12 cellular contexts compared by ENCODE assay signal in genomic region chr2:27152796-27153464, GRCh38. TPM values are rescaled to one million over a fixed set of nuclear protein-coding genes. Genes with fewer than 3 reads are reported as not detected.
DNase-seq lines count a peak whose midpoint lies in the region; ATAC-seq, FAIRE-seq and TF ChIP-seq lines count a peak whose summit lies in the region.
"Had no signal": no experiment of that assay in that cellular context is flagged by ENCODE, and none has a peak within 500 bp of the region (broad histone marks: within the 10 kb centered on the region; RNA-seq: fewer than 3 reads in every experiment).

No MANE protein-coding gene starts in this region.

- H2AFZ ChIP-seq in HepG2 (ENCODE audit: low read length): no peak overlapping the region

- POLR2A ChIA-PET in HepG2 (lab: Yijun Ruan, JAX): interaction anchor here (1.1 kb wide), 1 partner anchor 38 kb away, joined by 9 read pairs; no protein-coding TSS in a partner anchor

- no peak overlapping the region for H3K4me2 ChIP-seq in HepG2 (ENCODE audit: low read depth, low read length)

- no peak for TF ChIP-seq POLR2A in HepG2 (IDR thresholded peaks at IDR 0.05; ENCODE audit: insufficient read depth in 1 of 2, low read depth in 2 of 2, low read length in 2 of 2)
- no peak for TF ChIP-seq POLR2A in right lobe of liver (IDR thresholded peaks at IDR 0.05)
- TF ChIP-seq POLR2A in GM12892 (IDR thresholded peaks at IDR 0.05; ENCODE audit: low read depth, low read length): no peak
- TF ChIP-seq POLR2A in tibial nerve (IDR thresholded peaks at IDR 0.05): no peak

- no peaks in the 10 kb centered on the region for H3K79me2 ChIP-seq in HepG2 (ENCODE audit: insufficient read depth, low read length)

- no TSS peak for BruUV-seq in HepG2 (replicated peaks; lab: Mats Ljungman, UMichigan)

- TF ChIP-seq EP300 in HepG2 (IDR thresholded peaks at IDR 0.05; ENCODE audit: low read depth in 2 of 2, low read length in 2 of 2) (no peak), HepG2 (CRISPR knock-in tag; IDR thresholded peaks at IDR 0.05; ENCODE audit: borderline replicate concordance) (no peak), tibial nerve (IDR thresholded peaks at IDR 0.05) (no peak)

- TF ChIP-seq RAD21 in HepG2 (CRISPR knock-in tag; IDR thresholded peaks at IDR 0.05): no peak

- no peaks in the 10 kb centered on the region for H4K20me1 ChIP-seq in HepG2 (ENCODE audit: insufficient read depth, low read length)

- intact Hi-C loops in HepG2 (cut with micrococcal nuclease; ENCODE audit: unreplicated experiment) (loop anchor here (1.0 to 2.0 kb wide), 2 partner anchors 18 to 38 kb away; no protein-coding TSS in a partner anchor), right lobe of liver (cut with DNase I) (no loop called here)

- H3K9me3 ChIP-seq in HepG2 (ENCODE audit: low read length) (no peaks in the 10 kb centered on the region), right lobe of liver (no peaks in the 10 kb centered on the region), tibial nerve (no peaks in the 10 kb centered on the region)

- no peak overlapping the region for H3K27ac ChIP-seq in HepG2 (ENCODE audit: extremely low read length, insufficient read depth, low read length)
- no peak overlapping the region for H3K27ac ChIP-seq in right lobe of liver
- H3K27ac ChIP-seq in tibial nerve: no peak overlapping the region

- no peak for TF ChIP-seq CTCF in HepG2 (CRISPR knock-in tag; IDR thresholded peaks at IDR 0.05)
- no peak for TF ChIP-seq CTCF in right lobe of liver (IDR thresholded peaks at IDR 0.05)
- TF ChIP-seq CTCF in fibroblast of the aortic adventitia (IDR thresholded peaks at IDR 0.05; ENCODE audit: insufficient read depth, low read length): no peak
- no peak for TF ChIP-seq CTCF in tibial nerve (IDR thresholded peaks at IDR 0.05)

- CTCF ChIA-PET in HepG2 (lab: Yijun Ruan, JAX; ENCODE audit: low intra/inter-chr PET ratio, low total read pairs): interaction anchor here (2.5 kb wide), 1 partner anchor 39 kb away, joined by 22 read pairs; no protein-coding TSS in a partner anchor

- H3K36me3 ChIP-seq in HepG2 (replicated peaks in 1 of 2; ENCODE audit: control insufficient read depth in 1 of 2, insufficient read depth in 2 of 2, low read length in 2 of 2): no peaks in the 10 kb centered on the region
- no peaks in the 10 kb centered on the region for H3K36me3 ChIP-seq in right lobe of liver
- H3K36me3 ChIP-seq in tibial nerve: no peaks in the 10 kb centered on the region

- no peak for FAIRE-seq in HepG2 (lab: Jason Lieb, UNC)
- FAIRE-seq in GM12892 (lab: Jason Lieb, UNC): no peak

- no peak for ATAC-seq in HepG2
- ATAC-seq in right lobe of liver: no peak
- ATAC-seq in HG02840 (IDR thresholded peaks at IDR 0.05; ENCODE audit: low FRiP score, unreplicated experiment): no peak
- no peak for ATAC-seq in GM21723 (IDR thresholded peaks at IDR 0.05; ENCODE audit: unreplicated experiment)

- H3K27me3 ChIP-seq in HepG2 (ENCODE audit: control insufficient read depth in 1 of 2, insufficient read depth in 2 of 2, low read length in 2 of 2) (peaks cover 0 to 2% of the 10 kb centered on the region in 2 experiments; a peak in 2 of 5 replicates), right lobe of liver (no peaks in the 10 kb centered on the region), tibial nerve (no peaks in the 10 kb centered on the region)

- in situ Hi-C loops in HepG2 (cut with HindIII; ENCODE audit: extremely low pct_ligation_motif_present, low pct_unique_long_range_greater_than_20kb): loop anchor here (5.0 kb wide), 1 partner anchor 34 kb away; no protein-coding TSS in a partner anchor

- H3K9ac ChIP-seq in HepG2 (ENCODE audit: insufficient read depth, low read depth, low read length): no peak overlapping the region

- DNase-seq in HepG2 (ENCODE audit: low spot score) (no peak), right lobe of liver (no peak), NCI-H526 (lab: John Stamatoyannopoulos, UW) (peak; percentile 34 to 67), fibroblast of the aortic adventitia (ENCODE audit: low read depth) (peak; percentile 14), GM12892 (ENCODE audit: insufficient read length) (no peak), tibial nerve (ENCODE audit: low spot score in 2 of 2) (no peak)
- DNase-seq: NCI-H1092 had no signal

- 78% methylated on average over 2 of the region's 2 CpGs for WGBS in HepG2 (ENCODE audit: low lambda C conversion rate)
- WGBS in right lobe of liver (ENCODE audit: insufficient coverage, low coverage, low lambda C conversion rate, missing lambda C conversion rate): 63% methylated on average over 1 of the region's 2 CpGs
- WGBS in tibial nerve, 2 donors: 69% methylated on average over 2 of the region's 2 CpGs

- no peak overlapping the region for H3K4me3 ChIP-seq in HepG2 (replicated peaks in 1 of 3; ENCODE audit: insufficient read depth in 1 of 3, low read depth in 2 of 3, low read length in 3 of 3)
- no peak overlapping the region for H3K4me3 ChIP-seq in right lobe of liver
- no peak overlapping the region for H3K4me3 ChIP-seq in fibroblast of the aortic adventitia (ENCODE audit: low read depth, low read length)
- H3K4me3 ChIP-seq in tibial nerve: no peak overlapping the region

- H3K4me1 ChIP-seq in HepG2 (ENCODE audit: insufficient read depth, low read length) (peaks cover 69% of the 10 kb centered on the region), right lobe of liver (no peaks in the 10 kb centered on the region), tibial nerve (no peaks in the 10 kb centered on the region)

RNA-seq across cellular contexts. Expression of gene TCF23, which starts 4.1 kb away (rescaled TPM):
- 0.02 and 0.04 TPM in 2 replicates for total RNA-seq in HepG2 (2016; rRNA removed; fragmentation: Illumina TruSeq; extraction: Trizol)
- not detected in 2 replicates for total RNA-seq in HepG2 (2016; cell fraction: cytosol; rRNA removed; fragmentation: Illumina TruSeq; extraction: Trizol; ENCODE audit: low read depth)
- total RNA-seq in HepG2 (2016; cell fraction: insoluble cytoplasmic fraction; rRNA removed; fragmentation: Illumina TruSeq; extraction: Trizol): 0.15 TPM in 1 of 2 replicates, not detected in the other
- not detected in 2 replicates for total RNA-seq in HepG2 (2016; cell fraction: membrane; rRNA removed; fragmentation: Illumina TruSeq; extraction: Trizol)
- not detected in 2 replicates for total RNA-seq in HepG2 (2016; cell fraction: nucleus; rRNA removed; fragmentation: Illumina TruSeq; extraction: Trizol)
- polyA plus RNA-seq in HepG2 (2011; rRNA removed): 1.4 TPM in 2 replicates
- 0.98 and 1.1 TPM in 2 replicates for polyA plus RNA-seq in HepG2 (2011; cell fraction: cytosol; rRNA removed)
- 1.7 and 2.0 TPM in 2 replicates for polyA plus RNA-seq in HepG2 (2011; cell fraction: nucleus; rRNA removed)
- 0.80 and 1.5 TPM in 2 replicates for polyA plus RNA-seq in HepG2 (2012)
- polyA plus RNA-seq in HepG2 (2016; cell fraction: cytosol; fragmentation: Illumina TruSeq; extraction: Trizol; ENCODE audit: low read depth): not detected in 2 replicates
- not detected in 2 replicates for polyA plus RNA-seq in HepG2 (2016; cell fraction: insoluble cytoplasmic fraction; fragmentation: Illumina TruSeq; extraction: Trizol; ENCODE audit: low read depth)
- not detected in 2 replicates for polyA plus RNA-seq in HepG2 (2016; cell fraction: membrane; fragmentation: Illumina TruSeq; extraction: Trizol; ENCODE audit: low read depth)
- polyA plus RNA-seq in HepG2 (2016; cell fraction: nucleus; fragmentation: Illumina TruSeq; extraction: Trizol; ENCODE audit: insufficient read depth, low read depth): 0.12 TPM in 1 of 2 replicates, not detected in the other
- 1.3 TPM in 1 of 2 replicates, not detected in the other for polyA minus RNA-seq in HepG2 (2011; rRNA and poly(A)+ RNA removed; ENCODE audit: low replicate concordance)
- 0.49 and 0.70 TPM in 2 replicates for polyA minus RNA-seq in HepG2 (2011; cell fraction: cytosol; rRNA and poly(A)+ RNA removed)
- polyA minus RNA-seq in HepG2 (2011; cell fraction: nucleus; rRNA and poly(A)+ RNA removed): 0.52 and 0.62 TPM in 2 replicates
- total RNA-seq in right lobe of liver: under 1 TPM in 1 of 6 experiments, not detected in 5; 0.04 TPM
- 2.3 TPM in 1 of 2 replicates, not detected in the other for total RNA-seq in fibroblast of the aortic adventitia (ENCODE audit: low replicate concordance)
- polyA plus RNA-seq in GM12892 (2012; ENCODE audit: missing spikeins): not detected
- total RNA-seq in tibial nerve: not detected
- total RNA-seq: SK-MEL-5 had no signal
- polyA plus RNA-seq: BJ had no signal

RNA-seq across cellular contexts. Expression of gene PRR30, which starts 13.7 kb away (rescaled TPM):
- total RNA-seq in HepG2 (2016; rRNA removed; fragmentation: Illumina TruSeq; extraction: Trizol) (not detected in 2 replicates), right lobe of liver (not detected), fibroblast of the aortic adventitia (ENCODE audit: low replicate concordance) (not detected in 2 replicates), tibial nerve (not detected)
- not detected in 2 replicates for total RNA-seq in HepG2 (2016; cell fraction: cytosol; rRNA removed; fragmentation: Illumina TruSeq; extraction: Trizol; ENCODE audit: low read depth)
- not detected in 2 replicates for total RNA-seq in HepG2 (2016; cell fraction: insoluble cytoplasmic fraction; rRNA removed; fragmentation: Illumina TruSeq; extraction: Trizol)
- total RNA-seq in HepG2 (2016; cell fraction: membrane; rRNA removed; fragmentation: Illumina TruSeq; extraction: Trizol): not detected in 2 replicates
- total RNA-seq in HepG2 (2016; cell fraction: nucleus; rRNA removed; fragmentation: Illumina TruSeq; extraction: Trizol): not detected in 2 replicates
- polyA plus RNA-seq in HepG2 (2011; rRNA removed): not detected in 2 replicates
- polyA plus RNA-seq in HepG2 (2011; cell fraction: cytosol; rRNA removed): not detected in 2 replicates
- polyA plus RNA-seq in HepG2 (2011; cell fraction: nucleus; rRNA removed): not detected in 2 replicates
- not detected in 2 replicates for polyA plus RNA-seq in HepG2 (2012)
- polyA plus RNA-seq in HepG2 (2016; cell fraction: cytosol; fragmentation: Illumina TruSeq; extraction: Trizol; ENCODE audit: low read depth): not detected in 2 replicates
- polyA plus RNA-seq in HepG2 (2016; cell fraction: insoluble cytoplasmic fraction; fragmentation: Illumina TruSeq; extraction: Trizol; ENCODE audit: low read depth): not detected in 2 replicates
- not detected in 2 replicates for polyA plus RNA-seq in HepG2 (2016; cell fraction: membrane; fragmentation: Illumina TruSeq; extraction: Trizol; ENCODE audit: low read depth)
- polyA plus RNA-seq in HepG2 (2016; cell fraction: nucleus; fragmentation: Illumina TruSeq; extraction: Trizol; ENCODE audit: insufficient read depth, low read depth): not detected in 2 replicates
- polyA minus RNA-seq in HepG2 (2011; rRNA and poly(A)+ RNA removed; ENCODE audit: low replicate concordance): not detected in 2 replicates
- polyA minus RNA-seq in HepG2 (2011; cell fraction: cytosol; rRNA and poly(A)+ RNA removed): not detected in 2 replicates
- not detected in 2 replicates for polyA minus RNA-seq in HepG2 (2011; cell fraction: nucleus; rRNA and poly(A)+ RNA removed)
- not detected for polyA plus RNA-seq in GM12892 (2012; ENCODE audit: missing spikeins)
- total RNA-seq: mesenteric fat pad, SK-MEL-5 had no signal
- polyA plus RNA-seq: BJ had no signal

RNA-seq across cellular contexts. Expression of gene PREB, which starts 18.5 kb away (rescaled TPM):
- total RNA-seq in HepG2 (2016; rRNA removed; fragmentation: Illumina TruSeq; extraction: Trizol) (112 and 119 TPM in 2 replicates), right lobe of liver (100 to 1,000 TPM in 2 of 6 experiments, 10 to 100 TPM in 4; 27.1 to 102 (median 59.2) TPM), fibroblast of the aortic adventitia (ENCODE audit: low replicate concordance) (37.0 and 46.0 TPM in 2 replicates), tibial nerve (100 to 1,000 TPM in 1 of 4 donors, 10 to 100 TPM in 3; 54.4 to 114 (median 80.1) TPM)
- total RNA-seq in HepG2 (2016; cell fraction: cytosol; rRNA removed; fragmentation: Illumina TruSeq; extraction: Trizol; ENCODE audit: low read depth): 39.9 and 63.7 TPM in 2 replicates
- 110 and 115 TPM in 2 replicates for total RNA-seq in HepG2 (2016; cell fraction: insoluble cytoplasmic fraction; rRNA removed; fragmentation: Illumina TruSeq; extraction: Trizol)
- total RNA-seq in HepG2 (2016; cell fraction: membrane; rRNA removed; fragmentation: Illumina TruSeq; extraction: Trizol): 96.6 and 139 TPM in 2 replicates
- 53.1 and 57.3 TPM in 2 replicates for total RNA-seq in HepG2 (2016; cell fraction: nucleus; rRNA removed; fragmentation: Illumina TruSeq; extraction: Trizol)
- polyA plus RNA-seq in HepG2 (2011; rRNA removed): 192 and 208 TPM in 2 replicates
- 183 and 221 TPM in 2 replicates for polyA plus RNA-seq in HepG2 (2011; cell fraction: cytosol; rRNA removed)
- 169 and 222 TPM in 2 replicates for polyA plus RNA-seq in HepG2 (2011; cell fraction: nucleus; rRNA removed)
- polyA plus RNA-seq in HepG2 (2012): 99.5 and 112 TPM in 2 replicates
- polyA plus RNA-seq in HepG2 (2016; cell fraction: cytosol; fragmentation: Illumina TruSeq; extraction: Trizol; ENCODE audit: low read depth): 38.3 and 64.2 TPM in 2 replicates
- 119 and 122 TPM in 2 replicates for polyA plus RNA-seq in HepG2 (2016; cell fraction: insoluble cytoplasmic fraction; fragmentation: Illumina TruSeq; extraction: Trizol; ENCODE audit: low read depth)
- polyA plus RNA-seq in HepG2 (2016; cell fraction: membrane; fragmentation: Illumina TruSeq; extraction: Trizol; ENCODE audit: low read depth): 80.1 and 115 TPM in 2 replicates
- 90.6 and 93.2 TPM in 2 replicates for polyA plus RNA-seq in HepG2 (2016; cell fraction: nucleus; fragmentation: Illumina TruSeq; extraction: Trizol; ENCODE audit: insufficient read depth, low read depth)
- 178 and 487 TPM in 2 replicates for polyA minus RNA-seq in HepG2 (2011; rRNA and poly(A)+ RNA removed; ENCODE audit: low replicate concordance)
- polyA minus RNA-seq in HepG2 (2011; cell fraction: cytosol; rRNA and poly(A)+ RNA removed): 57.6 and 60.2 TPM in 2 replicates
- polyA minus RNA-seq in HepG2 (2011; cell fraction: nucleus; rRNA and poly(A)+ RNA removed): 52.7 and 73.4 TPM in 2 replicates
- 27.1 TPM for polyA plus RNA-seq in GM12892 (2012; ENCODE audit: missing spikeins)

RNA-seq across cellular contexts. Expression of gene ABHD1, which starts 29.3 kb away (rescaled TPM):
- 0.04 TPM in 1 of 2 replicates, not detected in the other for total RNA-seq in HepG2 (2016; rRNA removed; fragmentation: Illumina TruSeq; extraction: Trizol)
- total RNA-seq in HepG2 (2016; cell fraction: cytosol; rRNA removed; fragmentation: Illumina TruSeq; extraction: Trizol; ENCODE audit: low read depth): 0.40 and 0.44 TPM in 2 replicates
- 0.15 and 0.22 TPM in 2 replicates for total RNA-seq in HepG2 (2016; cell fraction: insoluble cytoplasmic fraction; rRNA removed; fragmentation: Illumina TruSeq; extraction: Trizol)
- 0.28 and 0.52 TPM in 2 replicates for total RNA-seq in HepG2 (2016; cell fraction: membrane; rRNA removed; fragmentation: Illumina TruSeq; extraction: Trizol)
- total RNA-seq in HepG2 (2016; cell fraction: nucleus; rRNA removed; fragmentation: Illumina TruSeq; extraction: Trizol): not detected in 2 replicates
- polyA plus RNA-seq in HepG2 (2011; rRNA removed): 0.81 and 0.85 TPM in 2 replicates
- 0.62 and 0.63 TPM in 2 replicates for polyA plus RNA-seq in HepG2 (2011; cell fraction: cytosol; rRNA removed)
- polyA plus RNA-seq in HepG2 (2011; cell fraction: nucleus; rRNA removed): 3.5 and 4.0 TPM in 2 replicates
- polyA plus RNA-seq in HepG2 (2012): 1.7 and 1.8 TPM in 2 replicates
- 0.51 and 0.72 TPM in 2 replicates for polyA plus RNA-seq in HepG2 (2016; cell fraction: cytosol; fragmentation: Illumina TruSeq; extraction: Trizol; ENCODE audit: low read depth)
- not detected in 2 replicates for polyA plus RNA-seq in HepG2 (2016; cell fraction: insoluble cytoplasmic fraction; fragmentation: Illumina TruSeq; extraction: Trizol; ENCODE audit: low read depth)
- polyA plus RNA-seq in HepG2 (2016; cell fraction: membrane; fragmentation: Illumina TruSeq; extraction: Trizol; ENCODE audit: low read depth): 0.34 and 0.47 TPM in 2 replicates
- polyA plus RNA-seq in HepG2 (2016; cell fraction: nucleus; fragmentation: Illumina TruSeq; extraction: Trizol; ENCODE audit: insufficient read depth, low read depth): 0.69 TPM in 1 of 2 replicates, not detected in the other
- polyA minus RNA-seq in HepG2 (2011; rRNA and poly(A)+ RNA removed; ENCODE audit: low replicate concordance): 0.72 TPM in 1 of 2 replicates, not detected in the other
- polyA minus RNA-seq in HepG2 (2011; cell fraction: cytosol; rRNA and poly(A)+ RNA removed): not detected in 2 replicates
- polyA minus RNA-seq in HepG2 (2011; cell fraction: nucleus; rRNA and poly(A)+ RNA removed): 0.26 and 1.4 TPM in 2 replicates
- total RNA-seq in right lobe of liver: 1 to 10 TPM in 3 of 6 experiments, under 1 TPM in 3; 0.74 to 3.2 (median 1.1) TPM
- 0.09 TPM in 1 of 2 replicates, not detected in the other for total RNA-seq in fibroblast of the aortic adventitia (ENCODE audit: low replicate concordance)
- polyA plus RNA-seq in GM12892 (2012; ENCODE audit: missing spikeins): 0.57 TPM
- total RNA-seq in tibial nerve: under 1 TPM in 3 of 4 donors, not detected in 1; 0.42 to 0.78 (median 0.44) TPM
- total RNA-seq: mesenteric fat pad had no signal
- polyA plus RNA-seq: BJ had no signal

RNA-seq across cellular contexts. Expression of gene CGREF1, which starts 34.0 kb away (rescaled TPM):
- total RNA-seq in HepG2 (2016; rRNA removed; fragmentation: Illumina TruSeq; extraction: Trizol) (7.0 and 13.9 TPM in 2 replicates), right lobe of liver (10 to 100 TPM in 2 of 6 experiments, 1 to 10 TPM in 4; 2.5 to 33.2 (median 7.7) TPM), fibroblast of the aortic adventitia (ENCODE audit: low replicate concordance) (4.7 and 9.3 TPM in 2 replicates), tibial nerve (10 to 100 TPM in 1 of 4 donors, 1 to 10 TPM in 3; 2.8 to 15.9 (median 8.4) TPM)
- total RNA-seq in HepG2 (2016; cell fraction: cytosol; rRNA removed; fragmentation: Illumina TruSeq; extraction: Trizol; ENCODE audit: low read depth): 7.2 and 7.6 TPM in 2 replicates
- 6.8 and 14.7 TPM in 2 replicates for total RNA-seq in HepG2 (2016; cell fraction: insoluble cytoplasmic fraction; rRNA removed; fragmentation: Illumina TruSeq; extraction: Trizol)
- total RNA-seq in HepG2 (2016; cell fraction: membrane; rRNA removed; fragmentation: Illumina TruSeq; extraction: Trizol): 9.9 and 14.3 TPM in 2 replicates
- total RNA-seq in HepG2 (2016; cell fraction: nucleus; rRNA removed; fragmentation: Illumina TruSeq; extraction: Trizol): 11.7 and 13.6 TPM in 2 replicates
- polyA plus RNA-seq in HepG2 (2011; rRNA removed): 23.4 and 30.8 TPM in 2 replicates
- polyA plus RNA-seq in HepG2 (2011; cell fraction: cytosol; rRNA removed): 26.4 and 27.5 TPM in 2 replicates
- polyA plus RNA-seq in HepG2 (2011; cell fraction: nucleus; rRNA removed): 30.3 and 37.8 TPM in 2 replicates
- polyA plus RNA-seq in HepG2 (2012): 29.7 and 31.5 TPM in 2 replicates
- 9.6 and 11.3 TPM in 2 replicates for polyA plus RNA-seq in HepG2 (2016; cell fraction: cytosol; fragmentation: Illumina TruSeq; extraction: Trizol; ENCODE audit: low read depth)
- polyA plus RNA-seq in HepG2 (2016; cell fraction: insoluble cytoplasmic fraction; fragmentation: Illumina TruSeq; extraction: Trizol; ENCODE audit: low read depth): 9.2 and 9.7 TPM in 2 replicates
- polyA plus RNA-seq in HepG2 (2016; cell fraction: membrane; fragmentation: Illumina TruSeq; extraction: Trizol; ENCODE audit: low read depth): 12.0 and 14.2 TPM in 2 replicates
- polyA plus RNA-seq in HepG2 (2016; cell fraction: nucleus; fragmentation: Illumina TruSeq; extraction: Trizol; ENCODE audit: insufficient read depth, low read depth): 23.5 and 24.6 TPM in 2 replicates
- polyA minus RNA-seq in HepG2 (2011; rRNA and poly(A)+ RNA removed; ENCODE audit: low replicate concordance): 0.09 and 14.9 TPM in 2 replicates
- polyA minus RNA-seq in HepG2 (2011; cell fraction: cytosol; rRNA and poly(A)+ RNA removed): 5.9 and 7.1 TPM in 2 replicates
- polyA minus RNA-seq in HepG2 (2011; cell fraction: nucleus; rRNA and poly(A)+ RNA removed): 10.7 and 13.8 TPM in 2 replicates
- 5.6 TPM for polyA plus RNA-seq in GM12892 (2012; ENCODE audit: missing spikeins)

Comparison
In these comparisons a context has a peak if more than half of its experiments do, and no peak if none do; other contexts are left out.
1. DNase-seq: peak in NCI-H526 (2 of 2) and fibroblast of the aortic adventitia (single experiment); none in HepG2 (single experiment), right lobe of liver (0 of 3), GM12892 (single experiment) and tibial nerve (0 of 2).